In the genomic region with DNA sequence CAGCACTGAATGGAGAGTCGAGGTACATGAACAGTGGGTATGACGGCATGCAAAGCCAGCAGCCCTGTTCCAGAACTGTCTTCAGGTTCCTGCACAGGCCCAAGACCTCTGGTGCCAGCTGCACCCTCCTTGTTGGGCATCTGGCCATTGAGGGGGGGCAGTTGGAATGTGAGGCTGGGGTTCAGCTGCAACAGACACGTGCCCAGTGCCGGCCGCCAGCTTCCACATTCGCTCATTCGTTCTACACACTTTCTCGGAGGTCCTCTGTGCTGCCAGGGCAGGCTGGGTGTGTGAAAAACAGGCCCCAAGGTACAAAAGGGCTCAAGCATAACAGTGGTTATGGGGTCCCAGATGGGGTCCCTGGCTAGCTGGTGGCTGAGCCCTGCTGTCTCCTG, we compare ENCODE assay signal across 18 cellular contexts.
"Had no signal": no experiment of that assay in that cellular context is flagged by ENCODE, and none has a peak within 500 bp of the region (broad histone marks: within the 10 kb centered on the region; RNA-seq: fewer than 3 reads in every experiment).

No MANE protein-coding gene starts in this region.

- H3K27me3 Mint-ChIP-seq: activated naive CD8-positive, alpha-beta T cell had no signal

- H3K4me1 Mint-ChIP-seq: activated CD4-positive, alpha-beta T cell treated with anti-CD3 and anti-CD28 coated beads, Interleukin-2, amount 10 ng/mL, durations not matched to agents 24 days and 14 days; natural killer cell had no signal

- H3K36me3 ChIP-seq: cardiac muscle cell, neutrophil, suprapubic skin had no signal

- H3K9me3 Mint-ChIP-seq: natural killer cell had no signal

- DNase-seq: activated CD4-positive, alpha-beta T cell treated with anti-CD3 and anti-CD28 coated beads, Interleukin-2, amount 10 ng/mL, durations not matched to agents 24 days and 14 days; activated T-cell treated with anti-CD3 and anti-CD28 coated beads for 4 hours; amniotic stem cell; erythroblast; foreskin melanocyte; glutamatergic neuron; hippocampal formation; left ventricle myocardium superior; T-helper 1 cell; T-helper 9 cell; trophoblast cell had no signal

- H3K27ac Mint-ChIP-seq: activated CD4-positive, alpha-beta T cell treated with anti-CD3 and anti-CD28 coated beads, Interleukin-2, amount 10 ng/mL, durations not matched to agents 24 days and 14 days; activated naive CD8-positive, alpha-beta T cell; natural killer cell; stimulated activated naive CD8-positive, alpha-beta T cell treated with anti-CD3 and anti-CD28 coated beads, Interleukin-15, Interleukin-2, amounts not matched to agents 100 ng/mL and 50 ng/mL, for 24 hours had no signal

- ATAC-seq: left ventricle myocardium superior, natural killer cell had no signal

- H3K27ac ChIP-seq: cardiac muscle cell, neutrophil, suprapubic skin had no signal

- H3K27me3 ChIP-seq: cardiac muscle cell had no signal

- H3K4me3 ChIP-seq: cardiac muscle cell, suprapubic skin had no signal

- H3K4me1 ChIP-seq: suprapubic skin had no signal

- H3K9me2 ChIP-seq: SK-N-SH had no signal

- H3K4me3 Mint-ChIP-seq: activated CD4-positive, alpha-beta T cell treated with anti-CD3 and anti-CD28 coated beads, Interleukin-2, amount 10 ng/mL, durations not matched to agents 24 days and 14 days; activated naive CD8-positive, alpha-beta T cell; natural killer cell; stimulated activated naive CD8-positive, alpha-beta T cell treated with anti-CD3 and anti-CD28 coated beads, Interleukin-15, Interleukin-2, amounts not matched to agents 100 ng/mL and 50 ng/mL, for 24 hours had no signal

- H3K4me2 ChIP-seq: SK-N-SH had no signal

- H3K36me3 Mint-ChIP-seq: activated naive CD8-positive, alpha-beta T cell; natural killer cell had no signal

- H3K9me3 ChIP-seq: neutrophil, SK-N-SH, suprapubic skin had no signal
